ENCODE assay signal across 13 cellular contexts in genomic region chr7:76040126-76040525, GRCh38. TPM values are rescaled to one million over a fixed set of nuclear protein-coding genes. Genes with fewer than 3 reads are reported as not detected.
DNase-seq lines count a peak whose midpoint lies in the region; ATAC-seq and TF ChIP-seq lines count a peak whose summit lies in the region.
"Had no signal": no experiment of that assay in that cellular context is flagged by ENCODE, and none has a peak within 500 bp of the region (broad histone marks: within the 10 kb centered on the region; RNA-seq: fewer than 3 reads in every experiment).

No MANE protein-coding gene starts in this region.

- H3K27ac Mint-ChIP-seq in chondrocyte (ENCODE audit: unreplicated experiment) (peak overlapping the region; percentile 39), nephron progenitor cell (peak overlapping the region; percentile 42)
- H3K27ac Mint-ChIP-seq in naive thymus-derived CD8-positive, alpha-beta T cell: peak overlapping the region in 1 of 10 donors; percentile 55
- H3K27ac Mint-ChIP-seq: GM23338 had no signal

- H3K36me3 Mint-ChIP-seq in chondrocyte (ENCODE audit: low read depth) (no peaks in the 10 kb centered on the region), nephron progenitor cell (ENCODE audit: low read depth) (peaks cover 7% of the 10 kb centered on the region)
- H3K36me3 Mint-ChIP-seq in naive thymus-derived CD8-positive, alpha-beta T cell: peaks cover 0 to 23% (median 1%) of the 10 kb centered on the region in 3 donors

- H3K27me3 Mint-ChIP-seq in chondrocyte (ENCODE audit: low read depth) (no peaks in the 10 kb centered on the region), nephron progenitor cell (ENCODE audit: low read depth, poor library complexity) (no peaks in the 10 kb centered on the region)
- no peaks in the 10 kb centered on the region for H3K27me3 Mint-ChIP-seq in naive thymus-derived CD8-positive, alpha-beta T cell
- H3K27me3 Mint-ChIP-seq: CD4-positive, CD25-positive, alpha-beta regulatory T cell had no signal

- H3K4me3 Mint-ChIP-seq in chondrocyte (ENCODE audit: unreplicated experiment) (no peak overlapping the region), nephron progenitor cell (no peak overlapping the region)
- H3K4me3 Mint-ChIP-seq in naive thymus-derived CD8-positive, alpha-beta T cell: no peak overlapping the region
- H3K4me3 Mint-ChIP-seq: CD4-positive, CD25-positive, alpha-beta regulatory T cell; GM23338; H9 had no signal

- TF ChIP-seq CTCF in RWPE1 (conservative IDR thresholded peaks at IDR 0.05; ENCODE audit: low read depth): no peak
- no peak for TF ChIP-seq CTCF in chondrocyte (IDR thresholded peaks at IDR 0.05)
- no peak for TF ChIP-seq CTCF in nephron progenitor cell (IDR thresholded peaks at IDR 0.05)
- no peak for TF ChIP-seq CTCF in GM10248 (IDR thresholded peaks at IDR 0.05; ENCODE audit: control extremely low read depth, extremely low read depth, low read depth, missing control alignments)

- peak overlapping the region; percentile 2; the same call in 1 of the 2 replicates for H3K27ac ChIP-seq in RWPE1
- H3K27ac ChIP-seq: BLaER1 treated with 17β-estradiol and CSF1 and Interleukin-3, amounts not matched to agents 10 nM and 100 nM had no signal

- peak; percentile 30 for DNase-seq in ELF-1 (ENCODE audit: low read depth, low spot score)
- DNase-seq in RWPE1 (ENCODE audit: low spot score): no peak
- DNase-seq in chondrocyte (ENCODE audit: low spot score): no peak
- DNase-seq in nephron progenitor cell: peak; percentile 23
- no peak for DNase-seq in GM10248 (ENCODE audit: extremely low spot score)
- DNase-seq in NCI-H1105 treated with DMSO at 0.1 percent for 48 hours (lab: John Stamatoyannopoulos, UW): no peak
- DNase-seq in naive thymus-derived CD8-positive, alpha-beta T cell: no peak
- DNase-seq: ACHN; CD4-positive, CD25-positive, alpha-beta regulatory T cell; DMS53; H9 had no signal

- POLR2A ChIA-PET in RWPE1 (lab: Yijun Ruan, JAX; ENCODE audit: low non-redundant PET) (no interaction called here), GM10248 (lab: Yijun Ruan, JAX) (no interaction called here)
- POLR2A ChIA-PET in naive thymus-derived CD8-positive, alpha-beta T cell (lab: Charles Lee): interaction anchor here (0.6 kb wide), 1 partner anchor 89 kb away, joined by 5 read pairs; no protein-coding TSS in a partner anchor

- no peak for ATAC-seq in naive thymus-derived CD8-positive, alpha-beta T cell
- ATAC-seq: GM23338 had no signal

- H3K9me3 Mint-ChIP-seq in chondrocyte (ENCODE audit: low read depth) (no peaks in the 10 kb centered on the region), nephron progenitor cell (no peaks in the 10 kb centered on the region)
- H3K9me3 Mint-ChIP-seq in naive thymus-derived CD8-positive, alpha-beta T cell: no peaks in the 10 kb centered on the region
- H3K9me3 Mint-ChIP-seq: CD4-positive, CD25-positive, alpha-beta regulatory T cell; GM23338; H9 had no signal

- H3K4me1 Mint-ChIP-seq in chondrocyte (ENCODE audit: low read depth) (no peaks in the 10 kb centered on the region), nephron progenitor cell (peaks cover 22% of the 10 kb centered on the region)
- H3K4me1 Mint-ChIP-seq in naive thymus-derived CD8-positive, alpha-beta T cell: peaks cover 12 to 24% (median 19%) of the 10 kb centered on the region in 4 donors
- H3K4me1 Mint-ChIP-seq: GM23338 had no signal

- CTCF ChIA-PET in RWPE1 (lab: Yijun Ruan, JAX) (no interaction called here), GM10248 (lab: Yijun Ruan, JAX) (no interaction called here)

RNA-seq across cellular contexts. Expression of gene STYXL1, which starts 7.7 kb away (rescaled TPM):
- 23.5 to 31.8 TPM (median 28.5 TPM) in 3 replicates for total RNA-seq in chondrocyte
- 10 to 100 TPM; 21.8 to 25.1 TPM for total RNA-seq in naive thymus-derived CD8-positive, alpha-beta T cell
- 10 to 100 TPM; 52.7 to 61.9 (median 55.7) TPM for polyA plus RNA-seq in naive thymus-derived CD8-positive, alpha-beta T cell

RNA-seq across cellular contexts. Expression of gene MDH2, which starts 7.8 kb away (rescaled TPM):
- 116 to 119 TPM (median 119 TPM) in 3 replicates for total RNA-seq in chondrocyte
- 10 to 100 TPM; 74.8 to 82.0 TPM for total RNA-seq in naive thymus-derived CD8-positive, alpha-beta T cell
- polyA plus RNA-seq in naive thymus-derived CD8-positive, alpha-beta T cell: 100 to 1,000 TPM; 131 to 153 (median 149) TPM

RNA-seq across cellular contexts. Expression of gene TMEM120A, which starts 45.7 kb away (rescaled TPM):
- total RNA-seq in chondrocyte: 28.8 to 36.0 TPM (median 30.6 TPM) in 3 replicates
- 10 to 100 TPM; 21.5 to 31.4 TPM for total RNA-seq in naive thymus-derived CD8-positive, alpha-beta T cell
- 10 to 100 TPM; 12.2 to 15.6 (median 14.8) TPM for polyA plus RNA-seq in naive thymus-derived CD8-positive, alpha-beta T cell

Comparison
In these comparisons a context has a peak if more than half of its experiments do, and no peak if none do; other contexts are left out.
1. DNase-seq: peak in ELF-1 (single experiment) and nephron progenitor cell (single experiment); none in RWPE1 (single experiment), chondrocyte (single experiment), GM10248 (single experiment), NCI-H1105 treated with DMSO at 0.1 percent for 48 hours (single experiment) and naive thymus-derived CD8-positive, alpha-beta T cell (0 of 10).